29 cellular contexts compared by ENCODE assay signal in the genomic region with DNA sequence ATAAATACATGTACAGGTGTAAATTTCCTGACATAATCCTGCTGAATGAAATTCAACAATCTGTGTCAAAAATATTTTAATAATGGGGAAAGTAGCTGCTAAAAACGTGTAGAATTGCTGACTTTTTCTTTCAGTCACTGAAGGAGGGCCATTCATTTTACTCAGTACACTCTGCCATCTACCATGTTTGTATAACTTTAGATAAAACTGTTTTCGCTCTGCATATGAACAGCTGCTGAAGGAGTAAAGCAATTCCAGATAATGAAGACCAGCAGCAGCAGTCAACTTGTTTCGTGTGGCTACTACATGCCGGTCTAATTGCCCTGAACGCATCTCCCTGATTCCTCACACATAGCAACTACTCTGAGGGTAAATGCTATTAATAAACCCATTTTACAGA.
"Had no signal": no experiment of that assay in that cellular context is flagged by ENCODE, and none has a peak within 500 bp of the region (broad histone marks: within the 10 kb centered on the region; RNA-seq: fewer than 3 reads in every experiment).

No MANE protein-coding gene starts in this region.

- H3K27ac ChIP-seq: stomach, suprapubic skin, testis, thoracic aorta, thyroid gland, tibial artery, tibial nerve, transverse colon, upper lobe of left lung, upper lobe of right lung, uterus, vagina had no signal

- H3K4me3 Mint-ChIP-seq: stimulated activated effector memory CD8-positive, alpha-beta T cell treated with anti-CD3 and anti-CD28 coated beads, Interleukin-12 subunit alpha, Interleukin-12 subunit beta, amount 100 ng/mL, for 72 hours; stimulated activated memory B cell treated with anti-CD40 and anti-IgM and Interleukin-4, amounts not matched to agents 10 μg/mL and 1 μg/mL and 100 μg/mL, for 72 hours; stimulated activated naive B cell treated with anti-CD40 and anti-IgM and Interleukin-4, amounts not matched to agents 10 μg/mL and 1 μg/mL and 100 μg/mL, for 72 hours; stimulated activated naive CD8-positive, alpha-beta T cell treated with anti-CD3 and anti-CD28 coated beads, Interleukin-15, amount 100 ng/mL, for 72 hours; stimulated activated naive CD8-positive, alpha-beta T cell treated with anti-CD3 and anti-CD28 coated beads, Interleukin-15, Interleukin-2, amounts not matched to agents 100 ng/mL and 50 ng/mL, for 24 hours; type B pancreatic cell had no signal

- ATAC-seq: stimulated activated effector memory CD8-positive, alpha-beta T cell treated with anti-CD3 and anti-CD28 coated beads, Interleukin-12 subunit alpha, Interleukin-12 subunit beta, amount 100 ng/mL, for 72 hours; stimulated activated memory B cell treated with anti-CD40 and anti-IgM and Interleukin-4, amounts not matched to agents 10 μg/mL and 1 μg/mL and 100 μg/mL, for 72 hours; stimulated activated naive B cell treated with anti-CD40 and anti-IgM and Interleukin-4, amounts not matched to agents 10 μg/mL and 1 μg/mL and 100 μg/mL, for 72 hours; stimulated activated naive CD8-positive, alpha-beta T cell treated with anti-CD3 and anti-CD28 coated beads, Interleukin-15, amount 100 ng/mL, for 72 hours; stimulated activated naive CD8-positive, alpha-beta T cell treated with anti-CD3 and anti-CD28 coated beads, Interleukin-15, Interleukin-2, amounts not matched to agents 100 U/mL and 50 U/mL, for 24 hours; upper lobe of right lung had no signal

- H3K27ac Mint-ChIP-seq: stimulated activated effector memory CD8-positive, alpha-beta T cell treated with anti-CD3 and anti-CD28 coated beads, Interleukin-12 subunit alpha, Interleukin-12 subunit beta, amount 100 ng/mL, for 72 hours; stimulated activated memory B cell treated with anti-CD40 and anti-IgM and Interleukin-4, amounts not matched to agents 10 μg/mL and 1 μg/mL and 100 μg/mL, for 72 hours; stimulated activated naive B cell treated with anti-CD40 and anti-IgM and Interleukin-4, amounts not matched to agents 10 μg/mL and 1 μg/mL and 100 μg/mL, for 72 hours; stimulated activated naive CD8-positive, alpha-beta T cell treated with anti-CD3 and anti-CD28 coated beads, Interleukin-15, amount 100 ng/mL, for 72 hours; stimulated activated naive CD8-positive, alpha-beta T cell treated with anti-CD3 and anti-CD28 coated beads, Interleukin-15, Interleukin-2, amounts not matched to agents 100 ng/mL and 50 ng/mL, for 24 hours; type B pancreatic cell had no signal

- H3K36me3 ChIP-seq: stomach, suprapubic skin, thoracic aorta, thyroid gland, tibial artery, tibial nerve, transverse colon, upper lobe of left lung, upper lobe of right lung, uterus, vagina had no signal

- H3K4me1 ChIP-seq: suprapubic skin, testis, thyroid gland, tibial artery, tibial nerve, upper lobe of left lung, upper lobe of right lung, uterus, vagina had no signal

- H3K36me3 Mint-ChIP-seq: stimulated activated effector memory CD8-positive, alpha-beta T cell treated with anti-CD3 and anti-CD28 coated beads, Interleukin-12 subunit alpha, Interleukin-12 subunit beta, amount 100 ng/mL, for 72 hours; stimulated activated memory B cell treated with anti-CD40 and anti-IgM and Interleukin-4, amounts not matched to agents 10 μg/mL and 1 μg/mL and 100 μg/mL, for 72 hours; stimulated activated naive B cell treated with anti-CD40 and anti-IgM and Interleukin-4, amounts not matched to agents 10 μg/mL and 1 μg/mL and 100 μg/mL, for 72 hours; type B pancreatic cell had no signal

- FAIRE-seq: urothelium cell line had no signal

- H3K4me3 ChIP-seq: stomach, suprapubic skin, testis, thoracic aorta, thyroid gland, tibial artery, tibial nerve, transverse colon, upper lobe of left lung, upper lobe of right lung, uterus, vagina had no signal

- H3K27me3 ChIP-seq: stomach, suprapubic skin, testis, thyroid gland, tibial artery, tibial nerve, transverse colon, upper lobe of left lung, upper lobe of right lung, uterus, vagina had no signal

- H3K9me3 Mint-ChIP-seq: stimulated activated effector memory CD8-positive, alpha-beta T cell treated with anti-CD3 and anti-CD28 coated beads, Interleukin-12 subunit alpha, Interleukin-12 subunit beta, amount 100 ng/mL, for 72 hours; type B pancreatic cell had no signal

- H3K9me3 ChIP-seq: stomach, suprapubic skin, testis, thoracic aorta, thyroid gland, tibial artery, tibial nerve, transverse colon, upper lobe of left lung, upper lobe of right lung, uterus, vagina had no signal

- DNase-seq: stimulated activated CD4-positive, alpha-beta T cell treated with anti-CD3 and anti-CD28 coated beads, Interleukin-2, amount 100 ng/mL, for 48 hours; stimulated activated CD4-positive, alpha-beta T cell treated with anti-CD3 and anti-CD28 coated beads, Interleukin-4, amount 100 ng/mL, for 1 hour; stimulated activated CD4-positive, alpha-beta T cell treated with anti-CD3 and anti-CD28 coated beads, Interleukin-4, amount 100 ng/mL, for 24 hours; stimulated activated CD4-positive, alpha-beta T cell treated with anti-CD3 and anti-CD28 coated beads, Interleukin-4, amount 100 ng/mL, for 4 hours; stimulated activated CD8-positive, alpha-beta memory T cell treated with anti-CD3 and anti-CD28 coated beads, Interleukin-4, amount 100 ng/mL, for 48 hours; stimulated activated naive B cell treated with anti-CD40 and anti-IgM and Interleukin-4, amounts not matched to agents 10 μg/mL and 1 μg/mL and 100 μg/mL, for 72 hours; stimulated activated naive CD4-positive, alpha-beta T cell; stimulated activated naive CD4-positive, alpha-beta T cell treated with Interleukin-2 at 50 U/mL for 16 hours; stimulated activated naive CD8-positive, alpha-beta T cell treated with anti-CD3 and anti-CD28 coated beads, Interleukin-15, amount 100 ng/mL, for 72 hours; stimulated activated naive CD8-positive, alpha-beta T cell treated with anti-CD3 and anti-CD28 coated beads, Interleukin-15, Interleukin-2, amounts not matched to agents 100 U/mL and 50 U/mL, for 24 hours; stomach; substantia nigra; testis; thyroid gland; tibial artery; transverse colon; trophoblast cell; upper lobe of left lung; upper lobe of right lung had no signal

- H3K4me1 Mint-ChIP-seq: stimulated activated effector memory CD8-positive, alpha-beta T cell treated with anti-CD3 and anti-CD28 coated beads, Interleukin-12 subunit alpha, Interleukin-12 subunit beta, amount 100 ng/mL, for 72 hours; stimulated activated memory B cell treated with anti-CD40 and anti-IgM and Interleukin-4, amounts not matched to agents 10 μg/mL and 1 μg/mL and 100 μg/mL, for 72 hours; stimulated activated naive B cell treated with anti-CD40 and anti-IgM and Interleukin-4, amounts not matched to agents 10 μg/mL and 1 μg/mL and 100 μg/mL, for 72 hours had no signal
